In the genomic region with DNA sequence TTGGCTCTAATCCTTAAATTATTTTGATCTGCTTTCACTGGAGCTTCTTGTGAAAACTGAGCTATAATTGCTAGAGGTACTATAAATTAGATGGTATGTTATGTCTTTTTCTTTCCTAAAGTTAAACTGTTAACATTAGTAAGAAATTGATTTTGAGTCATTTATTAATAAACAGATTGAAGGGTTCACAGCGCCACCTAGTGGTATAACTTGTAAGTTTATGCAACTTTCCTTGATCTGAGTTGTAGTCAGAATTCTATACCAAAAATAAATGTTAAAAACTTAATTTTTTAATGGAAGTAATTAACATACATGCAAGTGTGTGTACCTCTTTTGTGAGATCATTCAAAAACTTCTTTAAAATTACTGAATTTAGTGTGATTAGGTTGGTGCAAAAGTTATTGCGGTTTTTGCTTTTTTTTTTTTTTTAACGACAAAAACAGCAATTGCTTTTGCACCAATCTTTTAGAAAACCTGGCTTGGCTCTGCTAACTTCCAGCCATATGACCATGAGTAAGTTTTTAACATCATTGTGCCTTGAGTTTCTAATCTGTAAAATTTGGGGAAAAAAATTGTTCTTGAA, we compare ENCODE assay signal across 8 cellular contexts.
DNase-seq lines count a peak whose midpoint lies in the region; ATAC-seq and TF ChIP-seq lines count a peak whose summit lies in the region.

No MANE protein-coding gene starts in this region.

- H3K9ac ChIP-seq in SK-N-SH (no peak overlapping the region), IMR-90 (ENCODE audit: low read depth, low read length) (no peak overlapping the region), smooth muscle cell (ENCODE audit: low read depth) (no peak overlapping the region)

- CTCF ChIA-PET in SK-N-SH (lab: Yijun Ruan, JAX), result interaction anchor here (0.6 to 2.4 kb wide), 10 partner anchors 10 to 59 kb away, joined by 3 to 14 read pairs (median 4); no protein-coding TSS in a partner anchor
- CTCF ChIA-PET in IMR-90 (lab: Yijun Ruan, JAX), result interaction anchor here (1.2 to 1.3 kb wide), 2 partner anchors 8 to 16 kb away, joined by 3 read pairs; no protein-coding TSS in a partner anchor

- TF ChIP-seq EP300 in SK-N-SH (IDR thresholded peaks at IDR 0.05; ENCODE audit: borderline replicate concordance in 1 of 2, low read depth in 1 of 2, low read length in 1 of 2), result no peak

- H2BK15ac ChIP-seq in IMR-90 (ENCODE audit: low read depth, low read length), result no peak overlapping the region

- H3K4me3 ChIP-seq in SK-N-SH (ENCODE audit: low read depth in 2 of 2, low read length in 1 of 2), result peak overlapping the region in 1 of 2 experiments; percentile 9; a peak in 1 of 4 replicates
- no peak overlapping the region for H3K4me3 ChIP-seq in IMR-90 (ENCODE audit: insufficient read depth, low read depth, low read length)
- H3K4me3 ChIP-seq in foreskin fibroblast (ENCODE audit: low read depth in 1 of 2, low read length in 2 of 2), result no peak overlapping the region
- no peak overlapping the region for H3K4me3 ChIP-seq in smooth muscle cell

- peak; percentile 92 for TF ChIP-seq CTCF in SK-N-SH (IDR thresholded peaks at IDR 0.05)
- TF ChIP-seq CTCF in IMR-90 (conservative IDR thresholded peaks at IDR 0.05; ENCODE audit: low read depth, low read length), result peak; percentile 62
- TF ChIP-seq CTCF in foreskin fibroblast (IDR thresholded peaks at IDR 0.05; ENCODE audit: low read depth, low read length), result peak; percentile 44
- TF ChIP-seq CTCF in smooth muscle cell (IDR thresholded peaks at IDR 0.05; ENCODE audit: borderline replicate concordance, insufficient read depth, poor library complexity, severe bottlenecking), result peak; percentile 87

- H3F3A ChIP-seq in SK-N-SH (replicated peaks; ENCODE audit: insufficient read depth) (no peaks in the 10 kb centered on the region), smooth muscle cell (ENCODE audit: low read depth) (no peaks in the 10 kb centered on the region)

- no peak overlapping the region for H3K4ac ChIP-seq in IMR-90 (ENCODE audit: low read depth, low read length)

- no peak overlapping the region for H4K5ac ChIP-seq in IMR-90 (ENCODE audit: low read depth, low read length)

- H2AFZ ChIP-seq in SK-N-SH (ENCODE audit: low read depth) (no peak overlapping the region), IMR-90 (replicated peaks; ENCODE audit: low read length, poor library complexity) (no peak overlapping the region), smooth muscle cell (ENCODE audit: low read depth) (no peak overlapping the region)

- in situ Hi-C loops in IMR-90 (cut with MboI; ENCODE audit: low sequenced_read_pairs), result no loop called here

- H3K4me1 ChIP-seq in SK-N-SH (ENCODE audit: control insufficient read depth in 1 of 2, insufficient read depth in 2 of 2, low read depth in 1 of 2, low read length in 1 of 2) (no peaks in the 10 kb centered on the region), IMR-90 (ENCODE audit: control insufficient read depth, insufficient read depth, low read length) (no peaks in the 10 kb centered on the region), smooth muscle cell (ENCODE audit: low read depth) (no peaks in the 10 kb centered on the region)

- no peaks in the 10 kb centered on the region for H3K79me2 ChIP-seq in SK-N-SH (ENCODE audit: insufficient read depth)
- H3K79me2 ChIP-seq in smooth muscle cell (ENCODE audit: low read depth), result no peaks in the 10 kb centered on the region

- POLR2A ChIA-PET in SK-N-SH (lab: Yijun Ruan, JAX) (no interaction called here), IMR-90 (lab: Charles Lee; ENCODE audit: unreplicated experiment) (no interaction called here)

- no peak overlapping the region for H3K23ac ChIP-seq in IMR-90 (ENCODE audit: low read depth, low read length)

- 26% methylated on average over 3 of the region's 3 CpGs for WGBS in SK-N-SH (ENCODE audit: low lambda C conversion rate)
- WGBS in IMR-90 (ENCODE audit: extremely low coverage in 2 of 2, insufficient read length in 1 of 2), 2 experiments, result no CpG with 5 or more reads among the region's 3 CpGs
- WGBS in smooth muscle cell (ENCODE audit: low lambda C conversion rate), result 64% methylated on average over 3 of the region's 3 CpGs

- no peak overlapping the region for H4K91ac ChIP-seq in IMR-90 (ENCODE audit: insufficient read depth, low read depth, low read length)

- H3K27ac ChIP-seq in SK-N-SH (ENCODE audit: low read depth in 2 of 2, low read length in 1 of 2), result no peak overlapping the region
- H3K27ac ChIP-seq in IMR-90 (ENCODE audit: insufficient read depth, low read length), result no peak overlapping the region
- no peak overlapping the region for H3K27ac ChIP-seq in smooth muscle cell (ENCODE audit: low read depth)

- no peaks in the 10 kb centered on the region for H3K9me2 ChIP-seq in SK-N-SH

- no peaks in the 10 kb centered on the region for H3K36me3 ChIP-seq in SK-N-SH (replicated peaks in 1 of 2; ENCODE audit: control insufficient read depth in 1 of 2, insufficient read depth in 2 of 2, low read length in 1 of 2)
- no peaks in the 10 kb centered on the region for H3K36me3 ChIP-seq in IMR-90 (ENCODE audit: control insufficient read depth, insufficient read depth, low read length)
- no peaks in the 10 kb centered on the region for H3K36me3 ChIP-seq in smooth muscle cell (ENCODE audit: low read depth)

- H3K9me1 ChIP-seq in IMR-90 (ENCODE audit: insufficient read depth, low read length), result no peaks in the 10 kb centered on the region

- H3K4me2 ChIP-seq in SK-N-SH (no peak overlapping the region), IMR-90 (ENCODE audit: low read depth, low read length) (no peak overlapping the region), smooth muscle cell (no peak overlapping the region)

- H2AK9ac ChIP-seq in IMR-90 (replicated peaks; ENCODE audit: low read depth, low read length, poor library complexity), result no peak overlapping the region

- H3K79me1 ChIP-seq in IMR-90 (ENCODE audit: low read depth in 1 of 2, low read length in 2 of 2), result no peaks in the 10 kb centered on the region

- no peak overlapping the region for H2BK20ac ChIP-seq in IMR-90 (ENCODE audit: low read depth, low read length)

- intact Hi-C loops in IMR-90 (cut with micrococcal nuclease), result no loop called here

- H4K20me1 ChIP-seq in SK-N-SH (ENCODE audit: insufficient read depth) (no peaks in the 10 kb centered on the region), IMR-90 (ENCODE audit: insufficient read depth, low read length) (no peaks in the 10 kb centered on the region), smooth muscle cell (ENCODE audit: low read depth) (no peaks in the 10 kb centered on the region)

- no peak for ATAC-seq in SK-N-SH treated with all-trans-retinoic acid at 6 μM for 48 hours
- no peak for ATAC-seq in IMR-90 (ENCODE audit: low read depth)
- no peak for ATAC-seq in HG03175 (IDR thresholded peaks at IDR 0.05; ENCODE audit: unreplicated experiment)

- TF ChIP-seq POLR2A in IMR-90 (IDR thresholded peaks at IDR 0.05; ENCODE audit: low read depth, low read length), result no peak

- peak; percentile 46; the same call in 1 of the 2 replicates for TF ChIP-seq RAD21 in SK-N-SH (IDR thresholded peaks at IDR 0.05; ENCODE audit: low read length)
- TF ChIP-seq RAD21 in IMR-90 (IDR thresholded peaks at IDR 0.05; ENCODE audit: low read length), result peak; percentile 26

- H2BK120ac ChIP-seq in IMR-90 (ENCODE audit: low read depth, low read length), result no peak overlapping the region

- dilution Hi-C loops in IMR-90 (cut with HindIII; ENCODE audit: low sequenced_read_pairs, unreplicated experiment), result no loop called here

- no peak overlapping the region for H2AK5ac ChIP-seq in IMR-90 (ENCODE audit: low read depth, low read length)

- H3K18ac ChIP-seq in IMR-90 (ENCODE audit: low read depth, low read length), result no peak overlapping the region

- no TSS peak for BruUV-seq in IMR-90 (replicated peaks; lab: Mats Ljungman, UMichigan)

- H4K8ac ChIP-seq in IMR-90 (ENCODE audit: low read depth in 2 of 2, low read length in 2 of 2), result no peak overlapping the region

- DNase-seq in SK-N-SH (peak; percentile 16), IMR-90 (peak; percentile 50), SKM-1 treated with dmso at 0.1 percent for 144 hours (lab: John Stamatoyannopoulos, UW; ENCODE audit: unreplicated experiment) (peak; percentile 17), foreskin fibroblast (peak; percentile 13 to 52), smooth muscle cell (lab: John Stamatoyannopoulos, UW; ENCODE audit: unreplicated experiment) (no peak), ureter (ENCODE audit: low spot score) (no peak)

- H2BK5ac ChIP-seq in IMR-90 (ENCODE audit: low read depth, low read length, poor library complexity, severe bottlenecking), result no peak overlapping the region

- H3K27me3 ChIP-seq in SK-N-SH (ENCODE audit: insufficient read depth) (peaks cover 8% of the 10 kb centered on the region; the same call in 1 of the 2 replicates), IMR-90 (ENCODE audit: control insufficient read depth, insufficient read depth, low read length) (no peaks in the 10 kb centered on the region), smooth muscle cell (ENCODE audit: low read depth) (no peaks in the 10 kb centered on the region)

- no peak overlapping the region for H3K14ac ChIP-seq in IMR-90 (replicated peaks; ENCODE audit: low read depth, low read length)

- H3K9me3 ChIP-seq in SK-N-SH, result no peaks in the 10 kb centered on the region
- H3K9me3 ChIP-seq in IMR-90 (ENCODE audit: control insufficient read depth, insufficient read depth, low read length), result no peaks in the 10 kb centered on the region
- no peaks in the 10 kb centered on the region for H3K9me3 ChIP-seq in smooth muscle cell (replicated peaks; ENCODE audit: low read depth)

- no peak overlapping the region for H3K56ac ChIP-seq in IMR-90 (ENCODE audit: extremely low read depth, insufficient read depth, low read length)

TF ChIP-seq in IMR-90, 13 proteins besides CTCF, POLR2A, EP300 and RAD21:
- no peak for TF ChIP-seq NFE2L2 (IDR thresholded peaks at IDR 0.05; ENCODE audit: low read depth, low read length)
- 0 out of 2 replicates have a peak, but pooled peaks have one; percentile 9 for TF ChIP-seq SMC3 (IDR thresholded peaks at IDR 0.05; ENCODE audit: low read depth, low read length)

Comparison
In these comparisons a context has a peak if more than half of its experiments do, and no peak if none do; other contexts are left out.
1. DNase-seq: peak in SK-N-SH (single experiment), IMR-90 (single experiment), SKM-1 treated with dmso at 0.1 percent for 144 hours (single experiment) and foreskin fibroblast (2 of 2); none in smooth muscle cell (single experiment) and ureter (single experiment).
2. Peak in every context shown above with its lines, with median percentiles within 50 percentile points of each other: CTCF ChIP-seq.